ENCODE assay signal across 9 cellular contexts in the genomic region with DNA sequence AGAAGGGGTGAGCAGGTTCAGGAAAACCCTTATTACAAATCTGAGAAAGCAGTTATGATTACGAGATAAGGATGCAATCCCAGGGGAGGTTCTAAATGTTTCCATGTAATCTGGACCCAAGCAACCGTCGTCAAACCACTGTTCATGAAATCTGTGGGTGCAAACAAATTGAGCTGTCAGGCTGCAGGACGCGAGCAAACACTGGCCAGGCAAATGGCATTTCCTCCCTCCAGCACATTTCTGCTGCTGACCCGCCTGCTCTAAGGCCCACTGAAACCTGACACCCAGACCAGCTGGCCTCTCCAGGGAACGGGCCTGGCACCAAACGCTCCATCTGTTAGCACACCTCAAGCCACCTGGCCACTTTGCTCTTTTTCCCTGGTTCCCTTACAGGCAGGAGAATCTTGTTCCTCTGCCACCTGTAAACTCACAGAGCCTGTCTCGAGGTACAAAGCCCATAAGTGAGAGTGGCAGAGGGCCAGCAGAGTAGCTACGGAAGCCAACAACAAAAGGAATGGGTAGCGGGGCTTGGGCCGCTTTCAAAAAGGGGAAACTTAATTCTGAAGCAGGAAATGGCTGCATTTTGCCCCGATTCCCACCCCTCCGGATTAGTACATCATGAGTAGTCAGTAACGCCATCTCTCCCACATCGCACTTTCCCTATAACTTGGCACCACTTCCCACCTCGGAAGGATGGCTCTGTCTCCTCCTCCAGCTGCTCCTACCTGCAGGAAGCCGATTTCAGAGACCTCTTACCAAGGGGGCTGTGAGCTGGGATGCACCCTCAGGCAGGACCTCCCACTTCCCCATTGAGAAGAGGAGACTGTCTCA. TPM values are rescaled to one million over a fixed set of nuclear protein-coding genes. Genes with fewer than 3 reads are reported as not detected.
DNase-seq lines count a peak whose midpoint lies in the region; ATAC-seq and TF ChIP-seq lines count a peak whose summit lies in the region.
"Had no signal": no experiment of that assay in that cellular context is flagged by ENCODE, and none has a peak within 500 bp of the region (broad histone marks: within the 10 kb centered on the region; RNA-seq: fewer than 3 reads in every experiment).

No MANE protein-coding gene starts in this region.

- no peak for TF ChIP-seq CTCF in GM12865 (IDR thresholded peaks at IDR 0.05; ENCODE audit: insufficient read depth, low read depth, low read length, missing control alignments)
- TF ChIP-seq CTCF in brain microvascular endothelial cell (IDR thresholded peaks at IDR 0.05; ENCODE audit: low read depth, low read length, missing control alignments): no peak

- DNase-seq in GM12865 (ENCODE audit: low read depth): peak; percentile 46
- DNase-seq in NCI-H2107 (lab: John Stamatoyannopoulos, UW): peak; percentile 88
- peak; percentile 84 for DNase-seq in brain microvascular endothelial cell
- peak; percentile 54 for DNase-seq in kidney tubule cell (ENCODE audit: low spot score)
- peak; percentile 62 for DNase-seq in ureter (ENCODE audit: low spot score)
- DNase-seq in Kasumi-1 (lab: John Stamatoyannopoulos, UW): no peak
- DNase-seq in NCI-H446 treated with DMSO at 0.1 percent for 48 hours (lab: John Stamatoyannopoulos, UW): no peak

- peak overlapping the region; percentile 76 for H3K27ac ChIP-seq in brain microvascular endothelial cell

- ATAC-seq in HG02885 (IDR thresholded peaks at IDR 0.05; ENCODE audit: poor library complexity, unreplicated experiment): no peak
- ATAC-seq: K562 had no signal

- no peaks in the 10 kb centered on the region for H3K36me3 ChIP-seq in brain microvascular endothelial cell (replicated peaks)

- in situ Hi-C loops in brain microvascular endothelial cell (cut with HindIII; ENCODE audit: low pct_ligation_motif_present, low sequenced_read_pairs): no loop called here

- no peaks in the 10 kb centered on the region for H3K27me3 ChIP-seq in brain microvascular endothelial cell (replicated peaks)

- H3K4me3 ChIP-seq in GM12865 (ENCODE audit: low read depth, low read length) (no peak overlapping the region), brain microvascular endothelial cell (ENCODE audit: low read depth, low read length) (no peak overlapping the region)
- H3K4me3 ChIP-seq: K562 had no signal

RNA-seq across cellular contexts. Expression of a gene that starts 26.4 kb away (rescaled TPM):
- total RNA-seq in ureter: 25.5 TPM
- total RNA-seq: K562 had no signal

Comparison
In these comparisons a context has a peak if more than half of its experiments do, and no peak if none do; other contexts are left out.
1. DNase-seq: peak in GM12865 (single experiment), NCI-H2107 (single experiment), brain microvascular endothelial cell (single experiment), kidney tubule cell (single experiment) and ureter (single experiment); none in Kasumi-1 (0 of 2) and NCI-H446 treated with DMSO at 0.1 percent for 48 hours (single experiment).